Comparison of ENCODE assay signal across 2 cellular contexts in the genomic region with DNA sequence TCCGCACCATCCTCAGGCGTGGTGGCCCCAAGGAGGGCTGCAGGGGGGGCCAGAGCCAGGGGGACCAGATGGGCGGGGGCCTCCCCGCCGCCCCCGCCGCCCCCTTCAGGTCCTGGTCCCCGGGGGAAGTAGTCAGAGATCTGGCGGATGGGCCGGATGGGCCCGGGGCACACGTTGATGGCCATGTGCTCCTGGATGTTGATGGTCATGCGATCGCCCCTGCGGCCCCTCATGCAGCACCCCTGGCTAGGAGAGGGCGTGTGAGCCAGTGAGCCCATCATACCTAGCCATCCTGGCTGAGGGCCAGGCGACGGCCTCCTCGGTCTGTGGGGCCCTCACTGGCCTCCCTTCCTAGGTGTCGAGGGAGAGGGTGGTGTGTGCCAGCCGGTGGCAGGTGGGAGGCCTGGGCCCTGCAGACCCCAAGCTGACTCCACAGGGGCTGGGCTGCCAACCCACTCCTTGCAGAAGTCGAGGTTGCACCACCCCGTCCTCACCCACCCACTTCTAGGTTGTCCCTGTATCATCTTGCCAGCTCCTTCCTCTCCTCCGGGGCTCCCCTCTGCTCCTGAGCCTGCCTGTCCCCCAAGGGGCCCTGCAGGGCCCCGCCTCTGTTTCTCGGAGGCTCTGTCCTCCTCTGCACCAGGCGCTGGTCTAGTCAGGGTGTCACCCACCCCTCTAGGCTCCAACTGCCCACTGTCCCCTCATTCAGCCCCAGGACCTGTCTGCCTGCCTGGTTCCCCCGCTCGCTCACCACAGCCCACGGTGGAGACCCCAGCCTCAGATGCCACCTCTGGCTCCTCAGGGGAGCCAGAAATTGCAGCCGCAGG.
TF ChIP-seq lines count a peak whose summit lies in the region.

No MANE protein-coding gene starts in this region.

TF ChIP-seq in HEK293, 187 proteins besides CTCF, POLR2A, EP300 and RAD21 (continues in another document):
- TF ChIP-seq, protein P1, sequence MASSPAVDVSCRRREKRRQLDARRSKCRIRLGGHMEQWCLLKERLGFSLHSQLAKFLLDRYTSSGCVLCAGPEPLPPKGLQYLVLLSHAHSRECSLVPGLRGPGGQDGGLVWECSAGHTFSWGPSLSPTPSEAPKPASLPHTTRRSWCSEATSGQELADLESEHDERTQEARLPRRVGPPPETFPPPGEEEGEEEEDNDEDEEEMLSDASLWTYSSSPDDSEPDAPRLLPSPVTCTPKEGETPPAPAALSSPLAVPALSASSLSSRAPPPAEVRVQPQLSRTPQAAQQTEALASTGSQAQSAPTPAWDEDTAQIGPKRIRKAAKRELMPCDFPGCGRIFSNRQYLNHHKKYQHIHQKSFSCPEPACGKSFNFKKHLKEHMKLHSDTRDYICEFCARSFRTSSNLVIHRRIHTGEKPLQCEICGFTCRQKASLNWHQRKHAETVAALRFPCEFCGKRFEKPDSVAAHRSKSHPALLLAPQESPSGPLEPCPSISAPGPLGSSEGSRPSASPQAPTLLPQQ (tag by site-specific recombination; IDR thresholded peaks at IDR 0.05) = peak; percentile 83
- TF ChIP-seq, protein P2, sequence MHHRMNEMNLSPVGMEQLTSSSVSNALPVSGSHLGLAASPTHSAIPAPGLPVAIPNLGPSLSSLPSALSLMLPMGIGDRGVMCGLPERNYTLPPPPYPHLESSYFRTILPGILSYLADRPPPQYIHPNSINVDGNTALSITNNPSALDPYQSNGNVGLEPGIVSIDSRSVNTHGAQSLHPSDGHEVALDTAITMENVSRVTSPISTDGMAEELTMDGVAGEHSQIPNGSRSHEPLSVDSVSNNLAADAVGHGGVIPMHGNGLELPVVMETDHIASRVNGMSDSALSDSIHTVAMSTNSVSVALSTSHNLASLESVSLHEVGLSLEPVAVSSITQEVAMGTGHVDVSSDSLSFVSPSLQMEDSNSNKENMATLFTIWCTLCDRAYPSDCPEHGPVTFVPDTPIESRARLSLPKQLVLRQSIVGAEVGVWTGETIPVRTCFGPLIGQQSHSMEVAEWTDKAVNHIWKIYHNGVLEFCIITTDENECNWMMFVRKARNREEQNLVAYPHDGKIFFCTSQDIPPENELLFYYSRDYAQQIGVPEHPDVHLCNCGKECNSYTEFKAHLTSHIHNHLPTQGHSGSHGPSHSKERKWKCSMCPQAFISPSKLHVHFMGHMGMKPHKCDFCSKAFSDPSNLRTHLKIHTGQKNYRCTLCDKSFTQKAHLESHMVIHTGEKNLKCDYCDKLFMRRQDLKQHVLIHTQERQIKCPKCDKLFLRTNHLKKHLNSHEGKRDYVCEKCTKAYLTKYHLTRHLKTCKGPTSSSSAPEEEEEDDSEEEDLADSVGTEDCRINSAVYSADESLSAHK (tag by site-specific recombination; IDR thresholded peaks at IDR 0.05) = no peak
- TF ChIP-seq, protein P3, sequence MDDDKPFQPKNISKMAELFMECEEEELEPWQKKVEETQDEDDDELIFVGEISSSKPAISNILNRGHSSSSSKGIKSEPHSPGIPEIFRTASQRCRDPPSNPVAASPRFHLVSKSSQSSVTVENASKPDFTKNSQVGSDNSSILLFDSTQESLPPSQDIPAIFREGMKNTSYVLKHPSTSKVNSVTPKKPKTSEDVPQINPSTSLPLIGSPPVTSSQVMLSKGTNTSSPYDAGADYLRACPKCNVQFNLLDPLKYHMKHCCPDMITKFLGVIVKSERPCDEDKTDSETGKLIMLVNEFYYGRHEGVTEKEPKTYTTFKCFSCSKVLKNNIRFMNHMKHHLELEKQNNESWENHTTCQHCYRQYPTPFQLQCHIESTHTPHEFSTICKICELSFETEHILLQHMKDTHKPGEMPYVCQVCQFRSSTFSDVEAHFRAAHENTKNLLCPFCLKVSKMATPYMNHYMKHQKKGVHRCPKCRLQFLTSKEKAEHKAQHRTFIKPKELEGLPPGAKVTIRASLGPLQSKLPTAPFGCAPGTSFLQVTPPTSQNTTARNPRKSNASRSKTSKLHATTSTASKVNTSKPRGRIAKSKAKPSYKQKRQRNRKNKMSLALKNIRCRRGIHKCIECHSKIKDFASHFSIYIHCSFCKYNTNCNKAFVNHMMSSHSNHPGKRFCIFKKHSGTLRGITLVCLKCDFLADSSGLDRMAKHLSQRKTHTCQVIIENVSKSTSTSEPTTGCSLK (tag by site-specific recombination; IDR thresholded peaks at IDR 0.05) = no peak
- TF ChIP-seq, protein P4, sequence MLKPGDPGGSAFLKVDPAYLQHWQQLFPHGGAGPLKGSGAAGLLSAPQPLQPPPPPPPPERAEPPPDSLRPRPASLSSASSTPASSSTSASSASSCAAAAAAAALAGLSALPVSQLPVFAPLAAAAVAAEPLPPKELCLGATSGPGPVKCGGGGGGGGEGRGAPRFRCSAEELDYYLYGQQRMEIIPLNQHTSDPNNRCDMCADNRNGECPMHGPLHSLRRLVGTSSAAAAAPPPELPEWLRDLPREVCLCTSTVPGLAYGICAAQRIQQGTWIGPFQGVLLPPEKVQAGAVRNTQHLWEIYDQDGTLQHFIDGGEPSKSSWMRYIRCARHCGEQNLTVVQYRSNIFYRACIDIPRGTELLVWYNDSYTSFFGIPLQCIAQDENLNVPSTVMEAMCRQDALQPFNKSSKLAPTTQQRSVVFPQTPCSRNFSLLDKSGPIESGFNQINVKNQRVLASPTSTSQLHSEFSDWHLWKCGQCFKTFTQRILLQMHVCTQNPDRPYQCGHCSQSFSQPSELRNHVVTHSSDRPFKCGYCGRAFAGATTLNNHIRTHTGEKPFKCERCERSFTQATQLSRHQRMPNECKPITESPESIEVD (tag by site-specific recombination; IDR thresholded peaks at IDR 0.05) = no peak
- TF ChIP-seq FEZF1 (tag by site-specific recombination; IDR thresholded peaks at IDR 0.05) (no peak), ZBTB8A (tag by site-specific recombination; IDR thresholded peaks at IDR 0.05) (0 out of 2 replicates have a peak, but pooled peaks have one; percentile 46), ZNF114 (tag by site-specific recombination; IDR thresholded peaks at IDR 0.05) (no peak), ZNF701 (tag by site-specific recombination; IDR thresholded peaks at IDR 0.05) (0 out of 2 replicates have a peak, but pooled peaks have one; percentile 42), ZFHX2 (tag by site-specific recombination; conservative IDR thresholded peaks at IDR 0.05) (peak; percentile 67), ZNF658 (tag by site-specific recombination; IDR thresholded peaks at IDR 0.05) (no peak), ZNF654 (tag by site-specific recombination; IDR thresholded peaks at IDR 0.05; ENCODE audit: low read depth) (no peak), ZNF341 (tag by site-specific recombination; IDR thresholded peaks at IDR 0.05; ENCODE audit: low read depth) (peak; percentile 50; the same call in 1 of the 2 replicates), ZNF302 (tag by site-specific recombination; IDR thresholded peaks at IDR 0.05; ENCODE audit: low read depth) (no peak), ZIC2 (tag by site-specific recombination; IDR thresholded peaks at IDR 0.05) (peak; percentile 45; the same call in 1 of the 2 replicates), EGR2 (tag by site-specific recombination; IDR thresholded peaks at IDR 0.05; ENCODE audit: low read depth) (0 out of 2 replicates have a peak, but pooled peaks have one; percentile 11), GLIS1 (tag by site-specific recombination; IDR thresholded peaks at IDR 0.05) (peak; percentile 43), ZBTB17 (tag by site-specific recombination; IDR thresholded peaks at IDR 0.05) (no peak), ZNF2 (tag by site-specific recombination; IDR thresholded peaks at IDR 0.05) (0 out of 2 replicates have a peak, but pooled peaks have one; percentile 13), ZNF311 (tag by site-specific recombination; IDR thresholded peaks at IDR 0.05; ENCODE audit: borderline replicate concordance) (no peak), ZNF843 (tag by site-specific recombination; IDR thresholded peaks at IDR 0.05) (no peak), ZNF274 (IDR thresholded peaks at IDR 0.05; ENCODE audit: low read length) (no peak), ZNF274 (tag by site-specific recombination; IDR thresholded peaks at IDR 0.05; ENCODE audit: borderline replicate concordance) (no peak)

TF ChIP-seq in K562, 482 proteins besides CTCF, POLR2A, EP300 and RAD21:
- no peak for TF ChIP-seq RUNX1 (IDR thresholded peaks at IDR 0.05; ENCODE audit: low read depth)
- peak; percentile 55 for TF ChIP-seq NFIC (IDR thresholded peaks at IDR 0.05)
- TF ChIP-seq EGR1 (conservative IDR thresholded peaks at IDR 0.05) = peak; percentile 60
- 0 out of 2 replicates have a peak, but pooled peaks have one; percentile 7 for TF ChIP-seq ZNF143 (CRISPR knock-in tag; IDR thresholded peaks at IDR 0.05)
- peak; percentile 42 for TF ChIP-seq ZBTB7A (IDR thresholded peaks at IDR 0.05; ENCODE audit: borderline replicate concordance, control insufficient read depth, low read depth, low read length)
- TF ChIP-seq MTA1 (IDR thresholded peaks at IDR 0.05; ENCODE audit: borderline replicate concordance) = no peak
- TF ChIP-seq FOXJ2 (tag; IDR thresholded peaks at IDR 0.05) = no peak
